In genomic region chr20:46013826-46014516, GRCh38 we compare ENCODE assay signal across 8 cellular contexts. TPM values are rescaled to one million over a fixed set of nuclear protein-coding genes. Genes with fewer than 3 reads are reported as not detected.
DNase-seq lines count a peak whose midpoint lies in the region; ATAC-seq and TF ChIP-seq lines count a peak whose summit lies in the region.

No MANE protein-coding gene starts in this region.

- no peak for ATAC-seq in GM21390 (IDR thresholded peaks at IDR 0.05; ENCODE audit: unreplicated experiment)

- no peaks in the 10 kb centered on the region for H3K27me3 ChIP-seq in PC-9 (ENCODE audit: insufficient read depth, low read depth)

- BruUV-seq in PC-9 (replicated peaks; lab: Mats Ljungman, UMichigan) = no TSS peak

- H2AFZ ChIP-seq in PC-9 = 0 out of 2 replicates have a peak overlapping the region, but pooled peaks have one; percentile 45

- no peaks in the 10 kb centered on the region for H3K9me3 ChIP-seq in PC-9 (ENCODE audit: insufficient read depth, low read depth)

- CTCF ChIA-PET in PC-9 (lab: Charles Lee) = interaction anchor here (0.5 to 2.5 kb wide), 7 partner anchors 14 to 479 kb away, joined by 3 to 15 read pairs (median 8); no protein-coding TSS in a partner anchor

- peak overlapping the region; percentile 65 for H3K4me2 ChIP-seq in PC-9

- H3K27ac ChIP-seq in PC-9 = no peak overlapping the region

- H4K20me1 ChIP-seq in PC-9 (ENCODE audit: insufficient read depth) = no peaks in the 10 kb centered on the region

- peak; percentile 96 for TF ChIP-seq CTCF in PC-9 (conservative IDR thresholded peaks at IDR 0.05)
- peak; percentile 57 for TF ChIP-seq CTCF in fibroblast of villous mesenchyme (IDR thresholded peaks at IDR 0.05; ENCODE audit: insufficient read depth, low read depth, low read length)

- H3K79me2 ChIP-seq in PC-9 (ENCODE audit: low read depth) = no peaks in the 10 kb centered on the region

- intact Hi-C loops in PC-9 (cut with micrococcal nuclease; ENCODE audit: unreplicated experiment) = loop anchor here (1.0 to 5.0 kb wide), 3 partner anchors 27 to 161 kb away; partner anchors contain the start of gene ZNF335

- H3K4me3 ChIP-seq in PC-9 (no peak overlapping the region), fibroblast of villous mesenchyme (ENCODE audit: low read depth, low read length) (no peak overlapping the region)

- H3K4me1 ChIP-seq in PC-9 (replicated peaks; ENCODE audit: insufficient read depth) = peaks cover 3% of the 10 kb centered on the region; the same call in 1 of the 2 replicates

- DNase-seq in AG08395 (ENCODE audit: low spot score) = peak; percentile 57
- DNase-seq in GM19238 (ENCODE audit: insufficient read length, low spot score) = peak; percentile 75
- DNase-seq in KG1 (lab: John Stamatoyannopoulos, UW) = peak; percentile 47
- DNase-seq in PC-9 = peak in 1 of 2 experiments; percentile 71
- peak; percentile 50 for DNase-seq in activated T-helper 1 cell treated with Interleukin-2 at 50 U/mL for 16 hours (ENCODE audit: low read depth)
- DNase-seq in fibroblast of villous mesenchyme (ENCODE audit: low read depth) = peak; percentile 30
- peak; percentile 30 for DNase-seq in pons (ENCODE audit: low spot score)

- no peaks in the 10 kb centered on the region for H3K36me3 ChIP-seq in PC-9 (ENCODE audit: low read depth)

- H3F3A ChIP-seq in PC-9 (ENCODE audit: insufficient read depth, low read depth) = peaks cover 12% of the 10 kb centered on the region; the same call in 1 of the 2 replicates

- POLR2A ChIA-PET in PC-9 (lab: Charles Lee; ENCODE audit: unreplicated experiment) = interaction anchor here (0.6 kb wide), 1 partner anchor 70 kb away, joined by 6 read pairs; no protein-coding TSS in a partner anchor

- H3K9me2 ChIP-seq in PC-9 (ENCODE audit: insufficient read depth) = no peaks in the 10 kb centered on the region

RNA-seq across cellular contexts. Expression of gene MMP9, which starts 5.3 kb away (rescaled TPM):
- not detected in 2 replicates for total RNA-seq in PC-9 (2021)
- total RNA-seq in fibroblast of villous mesenchyme = not detected in 2 replicates

RNA-seq across cellular contexts. Expression of gene SLC12A5, which starts 15.0 kb away (rescaled TPM):
- 6.0 and 8.7 TPM in 2 replicates for total RNA-seq in PC-9 (2021)
- total RNA-seq in fibroblast of villous mesenchyme = under 0.01 TPM in 2 replicates

RNA-seq across cellular contexts. Expression of gene ZNF335, which starts 42.0 kb away (rescaled TPM):
- 14.1 and 16.3 TPM in 2 replicates for total RNA-seq in PC-9 (2021)
- total RNA-seq in fibroblast of villous mesenchyme = 17.7 and 19.6 TPM in 2 replicates
